9 cellular contexts compared by ENCODE assay signal in genomic region chr1:158496379-158496778, GRCh38. TPM values are rescaled to one million over a fixed set of nuclear protein-coding genes. Genes with fewer than 3 reads are reported as not detected.
DNase-seq lines count a peak whose midpoint lies in the region; ATAC-seq and TF ChIP-seq lines count a peak whose summit lies in the region.
"Had no signal": no experiment of that assay in that cellular context is flagged by ENCODE, and none has a peak within 500 bp of the region (broad histone marks: within the 10 kb centered on the region; RNA-seq: fewer than 3 reads in every experiment).

No MANE protein-coding gene starts in this region.

- TF ChIP-seq CTCF in epithelial cell of proximal tubule (conservative IDR thresholded peaks at IDR 0.05; ENCODE audit: low read depth, low read length) (peak; percentile 74), smooth muscle cell (IDR thresholded peaks at IDR 0.05; ENCODE audit: borderline replicate concordance, insufficient read depth, poor library complexity, severe bottlenecking) (peak; percentile 41)

- H3K9me3 Mint-ChIP-seq in activated T-cell treated with anti-CD3 and anti-CD28 coated beads, Interleukin-2, amount 50 U/mL, for 72 hours: no peaks in the 10 kb centered on the region

- no peaks in the 10 kb centered on the region for H3K36me3 ChIP-seq in smooth muscle cell (ENCODE audit: low read depth)
- H3K36me3 ChIP-seq: spleen had no signal

- no peaks in the 10 kb centered on the region for H3K4me1 ChIP-seq in smooth muscle cell (ENCODE audit: low read depth)
- H3K4me1 ChIP-seq: spleen had no signal

- no peaks in the 10 kb centered on the region for H3K9me3 ChIP-seq in smooth muscle cell (replicated peaks; ENCODE audit: low read depth)
- H3K9me3 ChIP-seq: spleen had no signal

- H3K4me3 ChIP-seq in epithelial cell of proximal tubule (ENCODE audit: low read depth, low read length): no peak overlapping the region
- H3K4me3 ChIP-seq in smooth muscle cell: no peak overlapping the region
- H3K4me3 ChIP-seq: spleen had no signal

- H3K9ac ChIP-seq in smooth muscle cell (ENCODE audit: low read depth): no peak overlapping the region

- peak; percentile 2 for DNase-seq in NCI-H1092 treated with DMSO at 0.1 percent for 48 hours (lab: John Stamatoyannopoulos, UW)
- DNase-seq in NCI-H1092 (lab: John Stamatoyannopoulos, UW): no peak
- peak; percentile 55 for DNase-seq in NCI-H774 (lab: John Stamatoyannopoulos, UW)
- peak; percentile 10 for DNase-seq in epithelial cell of proximal tubule (ENCODE audit: low read depth)
- DNase-seq in smooth muscle cell (lab: John Stamatoyannopoulos, UW; ENCODE audit: unreplicated experiment): no peak
- no peak for DNase-seq in activated T-cell treated with anti-CD3 and anti-CD28 coated beads, Interleukin-2, amount 50 U/mL, for 72 hours
- DNase-seq in HK-2 (ENCODE audit: unreplicated experiment): no peak
- DNase-seq: spleen had no signal

- no peaks in the 10 kb centered on the region for H3K4me1 Mint-ChIP-seq in activated T-cell treated with anti-CD3 and anti-CD28 coated beads, Interleukin-2, amount 50 U/mL, for 72 hours (ENCODE audit: low read depth)

- no peak overlapping the region for H3K27ac Mint-ChIP-seq in activated T-cell treated with anti-CD3 and anti-CD28 coated beads, Interleukin-2, amount 50 U/mL, for 72 hours

- peaks cover 13% of the 10 kb centered on the region for H3K27me3 Mint-ChIP-seq in activated T-cell treated with anti-CD3 and anti-CD28 coated beads, Interleukin-2, amount 50 U/mL, for 72 hours (ENCODE audit: low read depth)

- H3K79me2 ChIP-seq in smooth muscle cell (ENCODE audit: low read depth): no peaks in the 10 kb centered on the region

- H3K4me2 ChIP-seq in smooth muscle cell: no peak overlapping the region

- no peaks in the 10 kb centered on the region for H3K36me3 Mint-ChIP-seq in activated T-cell treated with anti-CD3 and anti-CD28 coated beads, Interleukin-2, amount 50 U/mL, for 72 hours (ENCODE audit: insufficient read depth in 2 of 2)

- H3K27me3 ChIP-seq in smooth muscle cell (ENCODE audit: low read depth): no peaks in the 10 kb centered on the region

- H4K20me1 ChIP-seq in smooth muscle cell (ENCODE audit: low read depth): no peaks in the 10 kb centered on the region

- no peak for ATAC-seq in GM19463 (IDR thresholded peaks at IDR 0.05; ENCODE audit: unreplicated experiment)
- no peak for ATAC-seq in activated T-cell treated with anti-CD3 and anti-CD28 coated beads, Interleukin-2, amount 50 U/mL, for 72 hours (replicated peaks in 1 of 2)

- no peak overlapping the region for H3K27ac ChIP-seq in smooth muscle cell (ENCODE audit: low read depth)
- H3K27ac ChIP-seq: spleen had no signal

- no peaks in the 10 kb centered on the region for H3F3A ChIP-seq in smooth muscle cell (ENCODE audit: low read depth)

- H2AFZ ChIP-seq in smooth muscle cell (ENCODE audit: low read depth): no peak overlapping the region

- 45% methylated on average over 2 of the region's 2 CpGs for WGBS in smooth muscle cell (ENCODE audit: low lambda C conversion rate)

- H3K4me3 Mint-ChIP-seq in activated T-cell treated with anti-CD3 and anti-CD28 coated beads, Interleukin-2, amount 50 U/mL, for 72 hours: no peak overlapping the region

RNA-seq across cellular contexts. Expression of gene OR10R2, which starts 24.4 kb away (rescaled TPM):
- total RNA-seq in epithelial cell of proximal tubule (not detected in 2 replicates), smooth muscle cell (not detected in 2 replicates)
- polyA plus RNA-seq in smooth muscle cell: not detected in 2 replicates
- not detected for total RNA-seq in activated T-cell treated with anti-CD3 and anti-CD28 coated beads, Interleukin-2, amount 50 U/mL, for 72 hours
- total RNA-seq: spleen had no signal
- polyA plus RNA-seq: spleen had no signal

RNA-seq across cellular contexts. Expression of gene OR10K1, which starts 34.7 kb away (rescaled TPM):
- total RNA-seq in epithelial cell of proximal tubule (not detected in 2 replicates), smooth muscle cell (not detected in 2 replicates)
- polyA plus RNA-seq in smooth muscle cell: not detected in 2 replicates
- total RNA-seq in activated T-cell treated with anti-CD3 and anti-CD28 coated beads, Interleukin-2, amount 50 U/mL, for 72 hours: not detected
- total RNA-seq: spleen had no signal

RNA-seq across cellular contexts. Expression of gene OR6Y1, which starts 57.8 kb away (rescaled TPM):
- total RNA-seq in epithelial cell of proximal tubule (not detected in 2 replicates), smooth muscle cell (not detected in 2 replicates)
- polyA plus RNA-seq in smooth muscle cell: not detected in 2 replicates
- total RNA-seq in activated T-cell treated with anti-CD3 and anti-CD28 coated beads, Interleukin-2, amount 50 U/mL, for 72 hours: not detected
- total RNA-seq: spleen had no signal
- polyA plus RNA-seq: spleen had no signal

Comparison
In these comparisons a context has a peak if more than half of its experiments do, and no peak if none do; other contexts are left out.
1. DNase-seq: peak in NCI-H1092 treated with DMSO at 0.1 percent for 48 hours (single experiment), NCI-H774 (single experiment) and epithelial cell of proximal tubule (single experiment); none in NCI-H1092 (single experiment), smooth muscle cell (single experiment), activated T-cell treated with anti-CD3 and anti-CD28 coated beads, Interleukin-2, amount 50 U/mL, for 72 hours (0 of 2) and HK-2 (single experiment).